10 cellular contexts compared by ENCODE assay signal in genomic region chr12:110249716-110250225, GRCh38. TPM values are rescaled to one million over a fixed set of nuclear protein-coding genes. Genes with fewer than 3 reads are reported as not detected.
DNase-seq lines count a peak whose midpoint lies in the region; ATAC-seq lines count a peak whose summit lies in the region.
"Had no signal": no experiment of that assay in that cellular context is flagged by ENCODE, and none has a peak within 500 bp of the region (broad histone marks: within the 10 kb centered on the region; RNA-seq: fewer than 3 reads in every experiment).

No MANE protein-coding gene starts in this region.

- H3K9me3 Mint-ChIP-seq in CD4-positive, alpha-beta memory T cell, result no peaks in the 10 kb centered on the region
- H3K9me3 Mint-ChIP-seq: activated naive CD4-positive, alpha-beta T cell treated with anti-CD3 and anti-CD28 coated beads for 36 hours had no signal

- H3K4me1 Mint-ChIP-seq in CD4-positive, alpha-beta memory T cell, result no peaks in the 10 kb centered on the region

- no peaks in the 10 kb centered on the region for H3K27me3 Mint-ChIP-seq in CD4-positive, alpha-beta memory T cell

- no peaks in the 10 kb centered on the region for H3K9me3 ChIP-seq in CD4-positive, alpha-beta memory T cell (ENCODE audit: control insufficient read depth in 1 of 2, low read length in 2 of 2)

- no peak overlapping the region for H3K4me3 ChIP-seq in CD4-positive, alpha-beta memory T cell (ENCODE audit: low read length in 2 of 2)

- POLR2A ChIA-PET in CD4-positive, alpha-beta memory T cell (lab: Charles Lee; ENCODE audit: partially characterized antibody), result interaction anchor here (1.3 kb wide), 1 partner anchor 31 kb away, joined by 5 read pairs; the partner anchor contains the start of gene ATP2A2

- CTCF ChIA-PET in CD4-positive, alpha-beta memory T cell (lab: Charles Lee; ENCODE audit: partially characterized antibody), result interaction anchor here (0.9 to 1.5 kb wide), 2 partner anchors 30 to 150 kb away, joined by 4 to 6 read pairs; no protein-coding TSS in a partner anchor

- H3K27me3 ChIP-seq in CD4-positive, alpha-beta memory T cell (ENCODE audit: insufficient read depth, low read length), result no peaks in the 10 kb centered on the region

- no peaks in the 10 kb centered on the region for H3K4me1 ChIP-seq in CD4-positive, alpha-beta memory T cell (ENCODE audit: insufficient read depth, low read length)

- DNase-seq in anterior cingulate cortex (lab: John Stamatoyannopoulos, UW) (peak in 31 of 58 donors; percentile 3 to 71 (median 29)), islet precursor cell (peak; percentile 46), sciatic nerve (ENCODE audit: low spot score) (no peak)
- no peak for DNase-seq in NK-92 treated with Interleukin-12 subunit alpha and Interleukin-12 subunit beta, amount 100 ng/mL, for 24 hours (lab: John Stamatoyannopoulos, UW)
- no peak for DNase-seq in CD4-positive, alpha-beta memory T cell
- DNase-seq: activated naive CD4-positive, alpha-beta T cell treated with anti-CD3 and anti-CD28 coated beads for 36 hours; NCI-H2227 treated with DMSO at 0.1 percent for 48 hours had no signal

- intact Hi-C loops in sciatic nerve (cut with DNase I), result no loop called here
- intact Hi-C loops in CD4-positive, alpha-beta memory T cell (cut with micrococcal nuclease), result loop anchor here (5.0 kb wide), 1 partner anchor 397 kb away; no protein-coding TSS in a partner anchor

- H3K27ac Mint-ChIP-seq in CD4-positive, alpha-beta memory T cell, result no peak overlapping the region
- H3K27ac Mint-ChIP-seq: activated naive CD4-positive, alpha-beta T cell treated with anti-CD3 and anti-CD28 coated beads for 36 hours had no signal

- H3K27ac ChIP-seq in CD4-positive, alpha-beta memory T cell (ENCODE audit: low read depth, low read length), result no peak overlapping the region

- no peaks in the 10 kb centered on the region for H3K36me3 ChIP-seq in CD4-positive, alpha-beta memory T cell (ENCODE audit: insufficient read depth, low read length)

- ATAC-seq in GM18907 (IDR thresholded peaks at IDR 0.05; ENCODE audit: unreplicated experiment) (peak; percentile 65), sciatic nerve (peak; percentile 7), HG03095 (IDR thresholded peaks at IDR 0.05; ENCODE audit: unreplicated experiment) (no peak), HG03280 (IDR thresholded peaks at IDR 0.05; ENCODE audit: unreplicated experiment) (no peak)

- no peaks in the 10 kb centered on the region for H3K36me3 Mint-ChIP-seq in CD4-positive, alpha-beta memory T cell

- no peak overlapping the region for H3K4me3 Mint-ChIP-seq in CD4-positive, alpha-beta memory T cell
- H3K4me3 Mint-ChIP-seq: activated naive CD4-positive, alpha-beta T cell treated with anti-CD3 and anti-CD28 coated beads for 36 hours had no signal

RNA-seq across cellular contexts. Expression of gene ATP2A2, which starts 31.3 kb away (rescaled TPM):
- total RNA-seq in sciatic nerve, result 131 TPM
- total RNA-seq in CD4-positive, alpha-beta memory T cell, result 10 to 100 TPM; 90.4 to 91.0 TPM
- polyA plus RNA-seq in CD4-positive, alpha-beta memory T cell, result 1 to 10 TPM; 1.8 to 5.5 TPM

Comparison
In these comparisons a context has a peak if more than half of its experiments do, and no peak if none do; other contexts are left out.
1. ATAC-seq: peak in GM18907 (single experiment) and sciatic nerve (single experiment); none in HG03095 (single experiment) and HG03280 (single experiment).
2. DNase-seq: peak in anterior cingulate cortex (31 of 58) and islet precursor cell (single experiment); none in sciatic nerve (single experiment), NK-92 treated with Interleukin-12 subunit alpha and Interleukin-12 subunit beta, amount 100 ng/mL, for 24 hours (single experiment) and CD4-positive, alpha-beta memory T cell (0 of 5).